ENCODE assay signal across 1 cellular context in the genomic region with DNA sequence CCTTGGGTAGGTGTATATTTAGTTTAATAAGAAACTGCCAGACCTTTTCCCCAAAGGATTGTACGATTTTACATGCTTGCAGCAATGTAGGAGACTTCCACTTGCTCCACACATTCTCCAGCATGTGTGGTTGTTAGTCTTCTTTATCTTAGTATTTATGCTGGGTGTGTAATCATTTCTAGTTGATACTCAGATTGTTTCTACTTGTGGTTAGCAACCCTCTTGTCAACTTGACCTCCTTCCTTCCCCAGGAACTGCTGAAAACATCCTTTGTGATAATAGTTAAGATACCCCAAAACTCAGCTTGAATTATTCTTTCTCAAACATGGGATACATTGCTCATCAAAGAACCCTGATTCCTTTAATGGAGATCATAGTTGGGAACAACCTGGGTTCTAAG.
A peak's percentile ranks its signal among the peaks of the same experiment; 100 is the strongest.
TF ChIP-seq lines count a peak whose summit lies in the region.

No MANE protein-coding gene starts in this region.

TF ChIP-seq in endothelial cell of umbilical vein, 7 proteins besides CTCF, POLR2A, EP300 and RAD21:
- TF ChIP-seq GATA2 (IDR thresholded peaks at IDR 0.05; ENCODE audit: insufficient read depth, insufficient read length, low read depth, low read length) (peak; percentile 29), JUN (IDR thresholded peaks at IDR 0.05; ENCODE audit: borderline replicate concordance, insufficient read depth, insufficient read length, low read depth) (no peak)
TF ChIP-seq in endothelial cell of umbilical vein: peak in this region for 1.
